ENCODE assay signal across 1 cellular context in genomic region chrX:48897621-48898306, GRCh38.
TF ChIP-seq lines count a peak whose summit lies in the region.

Gene PQBP1 (plus strand): TSS chrX:48897930. CDS start chrX:48898510, 580 bp downstream.
Gene TIMM17B (minus strand): TSS chrX:48897768. CDS start chrX:48897749, 19 bp downstream.

TF ChIP-seq in K562, 482 proteins besides CTCF, POLR2A, EP300 and RAD21 (continued from another document and continues in another):
- TF ChIP-seq ZBTB9 (CRISPR knock-in tag; IDR thresholded peaks at IDR 0.05): no peak
- no peak for TF ChIP-seq TCF3 (CRISPR knock-in tag; IDR thresholded peaks at IDR 0.05)
- no peak for TF ChIP-seq CEBPB (tag; IDR thresholded peaks at IDR 0.05)
- no peak for TF ChIP-seq GATAD2A (IDR thresholded peaks at IDR 0.05)
- TF ChIP-seq NONO (IDR thresholded peaks at IDR 0.05; ENCODE audit: low read depth in 2 of 2, low read length in 1 of 2): peak in 1 of 2 experiments; percentile 98; a peak in 2 of 4 replicates
- no peak for TF ChIP-seq MCM2 (IDR thresholded peaks at IDR 0.05; ENCODE audit: low read depth)
- no peak for TF ChIP-seq TCF15 (CRISPR knock-in tag; IDR thresholded peaks at IDR 0.05)
- TF ChIP-seq FOXM1 (IDR thresholded peaks at IDR 0.05; ENCODE audit: low read depth): peak; percentile 42; the same call in 1 of the 2 replicates
- no peak for TF ChIP-seq FOXM1 (CRISPR knock-in tag; IDR thresholded peaks at IDR 0.05; ENCODE audit: low read depth)
- TF ChIP-seq YBX1 (IDR thresholded peaks at IDR 0.05): no peak
- TF ChIP-seq CHD1 (IDR thresholded peaks at IDR 0.05; ENCODE audit: low read length): no peak
- no peak for TF ChIP-seq RBM25 (IDR thresholded peaks at IDR 0.05; ENCODE audit: low read depth, low read length, severe bottlenecking)
- TF ChIP-seq ZNF133 (CRISPR knock-in tag; IDR thresholded peaks at IDR 0.05): no peak
- no peak for TF ChIP-seq ZNF444 (CRISPR knock-in tag; IDR thresholded peaks at IDR 0.05)
- TF ChIP-seq NRF1 (conservative IDR thresholded peaks at IDR 0.05 in 1 of 2, IDR thresholded peaks at IDR 0.05 in 1 of 2): peak; percentile 82 to 85
- TF ChIP-seq TAF1 (IDR thresholded peaks at IDR 0.05; ENCODE audit: control insufficient read depth, extremely low read depth, insufficient read depth, low read length, severe bottlenecking): peak; percentile 77
- TF ChIP-seq TAF9B (IDR thresholded peaks at IDR 0.05; ENCODE audit: partially characterized antibody): peak; percentile 80
- TF ChIP-seq STAG1 (CRISPR knock-in tag; IDR thresholded peaks at IDR 0.05; ENCODE audit: borderline replicate concordance): no peak
- no peak for TF ChIP-seq KLF13 (tag; IDR thresholded peaks at IDR 0.05; ENCODE audit: borderline replicate concordance, low read depth)
- TF ChIP-seq FOXA3 (CRISPR knock-in tag; conservative IDR thresholded peaks at IDR 0.05 in 1 of 2, IDR thresholded peaks at IDR 0.05 in 1 of 2): no peak
- peak in 1 of 2 experiments; percentile 38; a peak in 1 of 4 replicates for TF ChIP-seq TBL1XR1 (IDR thresholded peaks at IDR 0.05; ENCODE audit: low read length in 2 of 2)
- no peak for TF ChIP-seq ZNF165 (CRISPR knock-in tag; IDR thresholded peaks at IDR 0.05; ENCODE audit: borderline replicate concordance)
- peak; percentile 41 for TF ChIP-seq NFYB (IDR thresholded peaks at IDR 0.05; ENCODE audit: extremely low read depth, insufficient read length)
- no peak for TF ChIP-seq CHD7 (IDR thresholded peaks at IDR 0.05; ENCODE audit: low read depth, low read length)
- TF ChIP-seq L3MBTL2 (IDR thresholded peaks at IDR 0.05): peak; percentile 14; the same call in 1 of the 2 replicates
- no peak for TF ChIP-seq ELF2 (CRISPR knock-in tag; IDR thresholded peaks at IDR 0.05)
- no peak for TF ChIP-seq PRPF4 (IDR thresholded peaks at IDR 0.05; ENCODE audit: insufficient read depth, low read depth, low read length, poor library complexity, severe bottlenecking)
- no peak for TF ChIP-seq ZNF277 (CRISPR knock-in tag; IDR thresholded peaks at IDR 0.05; ENCODE audit: borderline replicate concordance)
- TF ChIP-seq SREBF2 (CRISPR knock-in tag; IDR thresholded peaks at IDR 0.05): no peak
- TF ChIP-seq STAT6 (CRISPR knock-in tag; IDR thresholded peaks at IDR 0.05): 0 out of 2 replicates have a peak, but pooled peaks have one; percentile 33
- TF ChIP-seq ELK1 (CRISPR knock-in tag; IDR thresholded peaks at IDR 0.05): no peak
- TF ChIP-seq BACH1 (tag; IDR thresholded peaks at IDR 0.05): no peak
- no peak for TF ChIP-seq E2F8 (IDR thresholded peaks at IDR 0.05; ENCODE audit: low read depth, partially characterized antibody)
- TF ChIP-seq ZNF347 (CRISPR knock-in tag; IDR thresholded peaks at IDR 0.05; ENCODE audit: low read depth): no peak
- TF ChIP-seq HNRNPLL (IDR thresholded peaks at IDR 0.05; ENCODE audit: low read depth, low read length, poor library complexity, severe bottlenecking): peak; percentile 96
- TF ChIP-seq THRAP3 (IDR thresholded peaks at IDR 0.05; ENCODE audit: borderline replicate concordance): no peak
- no peak for TF ChIP-seq ZNF740 (CRISPR knock-in tag; IDR thresholded peaks at IDR 0.05)
- TF ChIP-seq ZNF740 (tag; IDR thresholded peaks at IDR 0.05): no peak
